1 cellular context compared by ENCODE assay signal in genomic region chr15:40952301-40952900, GRCh38.
TF ChIP-seq lines count a peak whose summit lies in the region.

No MANE protein-coding gene starts in this region.

TF ChIP-seq in GM23338, 12 proteins besides CTCF, POLR2A, EP300 and RAD21 (continued from another document):
- TF ChIP-seq ZNF462 (CRISPR knock-in tag; IDR thresholded peaks at IDR 0.05): no peak
